Comparison of ENCODE assay signal across 13 cellular contexts in the genomic region with DNA sequence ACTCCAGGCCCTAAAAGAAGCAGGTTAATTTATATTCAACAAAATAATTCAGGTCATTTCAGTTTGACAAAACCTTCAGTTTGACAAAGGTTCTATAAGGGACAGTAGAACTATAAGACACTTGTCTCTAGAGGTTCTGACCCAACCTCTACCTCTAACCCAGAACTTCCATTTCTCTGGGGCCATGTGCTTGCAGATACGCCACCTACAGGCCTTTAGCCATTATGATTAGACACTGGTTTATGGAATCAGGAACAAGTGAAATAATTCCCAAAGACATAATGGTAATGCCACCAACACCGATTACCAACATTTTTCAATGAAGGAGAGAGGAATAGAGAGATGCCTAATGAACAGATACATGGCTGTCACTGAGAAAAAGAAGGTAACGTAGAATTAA.
DNase-seq lines count a peak whose midpoint lies in the region; ATAC-seq and TF ChIP-seq lines count a peak whose summit lies in the region.
"Had no signal": no experiment of that assay in that cellular context is flagged by ENCODE, and none has a peak within 500 bp of the region (broad histone marks: within the 10 kb centered on the region; RNA-seq: fewer than 3 reads in every experiment).

No MANE protein-coding gene starts in this region.

- peaks cover 17% of the 10 kb centered on the region for H3K9me3 Mint-ChIP-seq in mesothelial cell of epicardium
- peaks cover 6% of the 10 kb centered on the region for H3K9me3 Mint-ChIP-seq in stimulated activated effector memory CD8-positive, alpha-beta T cell treated with anti-CD3 and anti-CD28 coated beads, Interleukin-12 subunit alpha, Interleukin-12 subunit beta, amount 100 ng/mL, for 72 hours

- no peaks in the 10 kb centered on the region for H4K20me1 ChIP-seq in Loucy (ENCODE audit: insufficient read depth, low read length, poor library complexity, severe bottlenecking)

- no peak overlapping the region for H3K4me2 ChIP-seq in Loucy (ENCODE audit: low read depth, low read length, poor library complexity, severe bottlenecking)

- H3K9me3 ChIP-seq in Loucy (ENCODE audit: insufficient read depth, low read depth, low read length) = no peaks in the 10 kb centered on the region

- peak; percentile 53 for TF ChIP-seq CTCF in Loucy (conservative IDR thresholded peaks at IDR 0.05; ENCODE audit: low read length)
- peak; percentile 34 for TF ChIP-seq CTCF in cardiac fibroblast (IDR thresholded peaks at IDR 0.05; ENCODE audit: low read depth, low read length)
- no peak for TF ChIP-seq CTCF in mesothelial cell of epicardium (IDR thresholded peaks at IDR 0.05; ENCODE audit: unreplicated experiment)

- H3K9ac ChIP-seq in Loucy (ENCODE audit: low read depth, low read length, poor library complexity, severe bottlenecking) = no peak overlapping the region

- no peaks in the 10 kb centered on the region for H3F3A ChIP-seq in Loucy (ENCODE audit: low read depth)

- no peaks in the 10 kb centered on the region for H3K36me3 ChIP-seq in Loucy (ENCODE audit: insufficient read depth, low read length)

- no peaks in the 10 kb centered on the region for H3K4me1 ChIP-seq in Loucy (ENCODE audit: insufficient read depth, low read length, poor library complexity, severe bottlenecking)

- no peak overlapping the region for H2AFZ ChIP-seq in Loucy (ENCODE audit: low read length)

- H3K27me3 Mint-ChIP-seq in mesothelial cell of epicardium (ENCODE audit: low read depth) = no peaks in the 10 kb centered on the region
- H3K27me3 Mint-ChIP-seq: activated CD4-positive, alpha-beta memory T cell treated with anti-CD3 and anti-CD28 coated beads, Interleukin-2, amount 10 ng/mL, durations not matched to agents 7 days and 5 days had no signal

- DNase-seq in NCI-H1092 treated with DMSO at 0.1 percent for 48 hours (lab: John Stamatoyannopoulos, UW) = peak; percentile 1
- no peak for DNase-seq in NCI-H1092 (lab: John Stamatoyannopoulos, UW)
- DNase-seq in cardiac fibroblast (ENCODE audit: low read depth in 2 of 2) = peak in 1 of 2 donors; percentile 4
- DNase-seq in renal cortical epithelial cell (ENCODE audit: low read depth) = peak; percentile 3
- DNase-seq in mesothelial cell of epicardium (ENCODE audit: low spot score in 2 of 2, unreplicated experiment in 2 of 2) = no peak
- no peak for DNase-seq in stimulated activated effector memory CD8-positive, alpha-beta T cell treated with anti-CD3 and anti-CD28 coated beads, Interleukin-12 subunit alpha, Interleukin-12 subunit beta, amount 100 ng/mL, for 72 hours (ENCODE audit: low spot score in 2 of 2)
- DNase-seq: activated CD4-positive, alpha-beta memory T cell treated with anti-CD3 and anti-CD28 coated beads, Interleukin-2, amount 10 ng/mL, durations not matched to agents 7 days and 5 days; amniotic stem cell; NCI-H2107 had no signal

- H3K9me2 ChIP-seq in Loucy (replicated peaks; ENCODE audit: low read depth, low read length) = no peaks in the 10 kb centered on the region

- H3K27me3 ChIP-seq in Loucy (ENCODE audit: insufficient read depth, low read length, poor library complexity, severe bottlenecking) = no peaks in the 10 kb centered on the region

- no peak overlapping the region for H3K4me3 ChIP-seq in Loucy (ENCODE audit: low read length, poor library complexity, severe bottlenecking)
- H3K4me3 ChIP-seq in cardiac fibroblast (replicated peaks in 1 of 2; ENCODE audit: low read depth in 2 of 2, low read length in 2 of 2) = no peak overlapping the region
- H3K4me3 ChIP-seq: SK-N-MC had no signal

- H3K27ac Mint-ChIP-seq in mesothelial cell of epicardium = no peak overlapping the region
- no peak overlapping the region for H3K27ac Mint-ChIP-seq in stimulated activated effector memory CD8-positive, alpha-beta T cell treated with anti-CD3 and anti-CD28 coated beads, Interleukin-12 subunit alpha, Interleukin-12 subunit beta, amount 100 ng/mL, for 72 hours
- H3K27ac Mint-ChIP-seq: activated CD4-positive, alpha-beta memory T cell treated with anti-CD3 and anti-CD28 coated beads, Interleukin-2, amount 10 ng/mL, durations not matched to agents 7 days and 5 days had no signal

- no peaks in the 10 kb centered on the region for H3K4me1 Mint-ChIP-seq in mesothelial cell of epicardium
- no peaks in the 10 kb centered on the region for H3K4me1 Mint-ChIP-seq in stimulated activated effector memory CD8-positive, alpha-beta T cell treated with anti-CD3 and anti-CD28 coated beads, Interleukin-12 subunit alpha, Interleukin-12 subunit beta, amount 100 ng/mL, for 72 hours
- H3K4me1 Mint-ChIP-seq: activated CD4-positive, alpha-beta memory T cell treated with anti-CD3 and anti-CD28 coated beads, Interleukin-2, amount 10 ng/mL, durations not matched to agents 7 days and 5 days had no signal

- H3K4me3 Mint-ChIP-seq in mesothelial cell of epicardium = no peak overlapping the region
- no peak overlapping the region for H3K4me3 Mint-ChIP-seq in stimulated activated effector memory CD8-positive, alpha-beta T cell treated with anti-CD3 and anti-CD28 coated beads, Interleukin-12 subunit alpha, Interleukin-12 subunit beta, amount 100 ng/mL, for 72 hours
- H3K4me3 Mint-ChIP-seq: activated CD4-positive, alpha-beta memory T cell treated with anti-CD3 and anti-CD28 coated beads, Interleukin-2, amount 10 ng/mL, durations not matched to agents 7 days and 5 days had no signal

- no peaks in the 10 kb centered on the region for H3K36me3 Mint-ChIP-seq in mesothelial cell of epicardium
- H3K36me3 Mint-ChIP-seq in stimulated activated effector memory CD8-positive, alpha-beta T cell treated with anti-CD3 and anti-CD28 coated beads, Interleukin-12 subunit alpha, Interleukin-12 subunit beta, amount 100 ng/mL, for 72 hours = no peaks in the 10 kb centered on the region

- no peaks in the 10 kb centered on the region for H3K79me2 ChIP-seq in Loucy (ENCODE audit: insufficient read depth, low read length)

- no peak for ATAC-seq in GM21390 (IDR thresholded peaks at IDR 0.05; ENCODE audit: unreplicated experiment)
- ATAC-seq in stimulated activated effector memory CD8-positive, alpha-beta T cell treated with anti-CD3 and anti-CD28 coated beads, Interleukin-12 subunit alpha, Interleukin-12 subunit beta, amount 100 ng/mL, for 72 hours = no peak
- ATAC-seq: esophagus mucosa had no signal

Comparison
In these comparisons a context has a peak if more than half of its experiments do, and no peak if none do; other contexts are left out.
1. DNase-seq: peak in NCI-H1092 treated with DMSO at 0.1 percent for 48 hours (single experiment) and renal cortical epithelial cell (single experiment); none in NCI-H1092 (single experiment), mesothelial cell of epicardium (0 of 2) and stimulated activated effector memory CD8-positive, alpha-beta T cell treated with anti-CD3 and anti-CD28 coated beads, Interleukin-12 subunit alpha, Interleukin-12 subunit beta, amount 100 ng/mL, for 72 hours (0 of 2).